In genomic region chr16:89155184-89155679, GRCh38 we compare ENCODE assay signal across 1 cellular context.
A peak's percentile ranks its signal among the peaks of the same experiment; 100 is the strongest.
TF ChIP-seq lines count a peak whose summit lies in the region.

No MANE protein-coding gene starts in this region.

TF ChIP-seq in GM12878, 131 proteins besides CTCF, POLR2A, EP300 and RAD21:
- TF ChIP-seq RELA (IDR thresholded peaks at IDR 0.05; ENCODE audit: borderline replicate concordance, partially characterized antibody) (no peak), HCFC1 (IDR thresholded peaks at IDR 0.05; ENCODE audit: low read length) (no peak), SUZ12 (IDR thresholded peaks at IDR 0.05; ENCODE audit: unreplicated experiment) (no peak), NKRF (conservative IDR thresholded peaks at IDR 0.05) (no peak), BHLHE40 (IDR thresholded peaks at IDR 0.05; ENCODE audit: borderline replicate concordance in 1 of 2, low read depth in 2 of 2, low read length in 1 of 2) (peak in 1 of 2 experiments; percentile 69; a peak in 2 of 4 replicates), POLR2AphosphoS2 (IDR thresholded peaks at IDR 0.05; ENCODE audit: low read depth, low read length) (0 out of 2 replicates have a peak, but pooled peaks have one; percentile 24), KDM1A (IDR thresholded peaks at IDR 0.05; ENCODE audit: borderline replicate concordance) (no peak), NR2C2 (IDR thresholded peaks at IDR 0.05; ENCODE audit: borderline replicate concordance, control insufficient read depth, insufficient read length, low read depth) (no peak), SREBF2 (IDR thresholded peaks at IDR 0.05; ENCODE audit: low read length) (no peak), TAF1 (IDR thresholded peaks at IDR 0.05; ENCODE audit: borderline replicate concordance, low read depth, low read length) (no peak), ZNF24 (IDR thresholded peaks at IDR 0.05) (no peak), CBX3 (IDR thresholded peaks at IDR 0.05; ENCODE audit: borderline replicate concordance, low read depth) (no peak), RCOR1 (conservative IDR thresholded peaks at IDR 0.05; ENCODE audit: low read depth, low read length) (no peak)
- TF ChIP-seq, protein P1, sequence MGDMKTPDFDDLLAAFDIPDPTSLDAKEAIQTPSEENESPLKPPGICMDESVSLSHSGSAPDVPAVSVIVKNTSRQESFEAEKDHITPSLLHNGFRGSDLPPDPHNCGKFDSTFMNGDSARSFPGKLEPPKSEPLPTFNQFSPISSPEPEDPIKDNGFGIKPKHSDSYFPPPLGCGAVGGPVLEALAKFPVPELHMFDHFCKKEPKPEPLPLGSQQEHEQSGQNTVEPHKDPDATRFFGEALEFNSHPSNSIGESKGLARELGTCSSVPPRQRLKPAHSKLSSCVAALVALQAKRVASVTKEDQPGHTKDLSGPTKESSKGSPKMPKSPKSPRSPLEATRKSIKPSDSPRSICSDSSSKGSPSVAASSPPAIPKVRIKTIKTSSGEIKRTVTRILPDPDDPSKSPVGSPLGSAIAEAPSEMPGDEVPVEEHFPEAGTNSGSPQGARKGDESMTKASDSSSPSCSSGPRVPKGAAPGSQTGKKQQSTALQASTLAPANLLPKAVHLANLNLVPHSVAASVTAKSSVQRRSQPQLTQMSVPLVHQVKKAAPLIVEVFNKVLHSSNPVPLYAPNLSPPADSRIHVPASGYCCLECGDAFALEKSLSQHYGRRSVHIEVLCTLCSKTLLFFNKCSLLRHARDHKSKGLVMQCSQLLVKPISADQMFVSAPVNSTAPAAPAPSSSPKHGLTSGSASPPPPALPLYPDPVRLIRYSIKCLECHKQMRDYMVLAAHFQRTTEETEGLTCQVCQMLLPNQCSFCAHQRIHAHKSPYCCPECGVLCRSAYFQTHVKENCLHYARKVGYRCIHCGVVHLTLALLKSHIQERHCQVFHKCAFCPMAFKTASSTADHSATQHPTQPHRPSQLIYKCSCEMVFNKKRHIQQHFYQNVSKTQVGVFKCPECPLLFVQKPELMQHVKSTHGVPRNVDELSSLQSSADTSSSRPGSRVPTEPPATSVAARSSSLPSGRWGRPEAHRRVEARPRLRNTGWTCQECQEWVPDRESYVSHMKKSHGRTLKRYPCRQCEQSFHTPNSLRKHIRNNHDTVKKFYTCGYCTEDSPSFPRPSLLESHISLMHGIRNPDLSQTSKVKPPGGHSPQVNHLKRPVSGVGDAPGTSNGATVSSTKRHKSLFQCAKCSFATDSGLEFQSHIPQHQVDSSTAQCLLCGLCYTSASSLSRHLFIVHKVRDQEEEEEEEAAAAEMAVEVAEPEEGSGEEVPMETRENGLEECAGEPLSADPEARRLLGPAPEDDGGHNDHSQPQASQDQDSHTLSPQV (IDR thresholded peaks at IDR 0.05): no peak
- TF ChIP-seq, protein P2, sequence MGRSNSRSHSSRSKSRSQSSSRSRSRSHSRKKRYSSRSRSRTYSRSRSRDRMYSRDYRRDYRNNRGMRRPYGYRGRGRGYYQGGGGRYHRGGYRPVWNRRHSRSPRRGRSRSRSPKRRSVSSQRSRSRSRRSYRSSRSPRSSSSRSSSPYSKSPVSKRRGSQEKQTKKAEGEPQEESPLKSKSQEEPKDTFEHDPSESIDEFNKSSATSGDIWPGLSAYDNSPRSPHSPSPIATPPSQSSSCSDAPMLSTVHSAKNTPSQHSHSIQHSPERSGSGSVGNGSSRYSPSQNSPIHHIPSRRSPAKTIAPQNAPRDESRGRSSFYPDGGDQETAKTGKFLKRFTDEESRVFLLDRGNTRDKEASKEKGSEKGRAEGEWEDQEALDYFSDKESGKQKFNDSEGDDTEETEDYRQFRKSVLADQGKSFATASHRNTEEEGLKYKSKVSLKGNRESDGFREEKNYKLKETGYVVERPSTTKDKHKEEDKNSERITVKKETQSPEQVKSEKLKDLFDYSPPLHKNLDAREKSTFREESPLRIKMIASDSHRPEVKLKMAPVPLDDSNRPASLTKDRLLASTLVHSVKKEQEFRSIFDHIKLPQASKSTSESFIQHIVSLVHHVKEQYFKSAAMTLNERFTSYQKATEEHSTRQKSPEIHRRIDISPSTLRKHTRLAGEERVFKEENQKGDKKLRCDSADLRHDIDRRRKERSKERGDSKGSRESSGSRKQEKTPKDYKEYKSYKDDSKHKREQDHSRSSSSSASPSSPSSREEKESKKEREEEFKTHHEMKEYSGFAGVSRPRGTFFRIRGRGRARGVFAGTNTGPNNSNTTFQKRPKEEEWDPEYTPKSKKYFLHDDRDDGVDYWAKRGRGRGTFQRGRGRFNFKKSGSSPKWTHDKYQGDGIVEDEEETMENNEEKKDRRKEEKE (IDR thresholded peaks at IDR 0.05): no peak
